ENCODE assay signal across 17 cellular contexts in the genomic region with DNA sequence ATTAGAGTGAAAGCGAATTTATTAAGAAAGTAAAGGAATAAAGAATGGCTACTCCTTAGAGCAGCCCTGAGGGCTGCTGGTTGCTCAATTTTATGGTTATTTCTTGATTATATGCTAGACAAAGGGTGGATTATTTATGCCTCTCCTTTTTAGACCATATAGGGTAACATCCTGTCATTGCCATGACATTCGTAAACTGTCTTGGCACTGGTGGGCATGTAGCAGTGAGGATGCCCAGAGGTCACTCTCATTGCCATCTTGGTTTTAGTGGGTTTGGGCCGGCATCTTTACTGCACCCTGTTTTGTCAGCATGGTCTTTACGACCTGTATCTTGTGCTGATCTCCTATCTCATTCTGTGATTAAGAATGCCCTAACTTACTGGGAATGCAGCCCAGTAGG. TPM values are rescaled to one million over a fixed set of nuclear protein-coding genes. Genes with fewer than 3 reads are reported as not detected.
DNase-seq lines count a peak whose midpoint lies in the region; TF ChIP-seq lines count a peak whose summit lies in the region.
"Had no signal": no experiment of that assay in that cellular context is flagged by ENCODE, and none has a peak within 500 bp of the region (broad histone marks: within the 10 kb centered on the region; RNA-seq: fewer than 3 reads in every experiment).

No MANE protein-coding gene starts in this region.

- H3K36me3 Mint-ChIP-seq in HFFc6 (ENCODE audit: low read depth), result peaks cover 54% of the 10 kb centered on the region
- H3K36me3 Mint-ChIP-seq: CD14-positive monocyte had no signal

- no peak for TF ChIP-seq CTCF in HFFc6 (IDR thresholded peaks at IDR 0.05)

- H3K9me3 Mint-ChIP-seq in HFFc6, result peaks cover 27% of the 10 kb centered on the region
- H3K9me3 Mint-ChIP-seq: CD4-positive, alpha-beta T cell; CD8-positive, alpha-beta memory T cell had no signal

- in situ Hi-C loops in SK-MEL-5 (cut with HindIII; ENCODE audit: low pct_unique_long_range_greater_than_20kb, low sequenced_read_pairs), result no loop called here

- H3K27me3 Mint-ChIP-seq in HFFc6 (ENCODE audit: insufficient read depth), result no peaks in the 10 kb centered on the region; the same call in 1 of the 2 replicates
- H3K27me3 Mint-ChIP-seq: CD4-positive, alpha-beta T cell had no signal

- peaks cover 63% of the 10 kb centered on the region for H3K4me1 Mint-ChIP-seq in HFFc6 (ENCODE audit: low read depth)
- H3K4me1 Mint-ChIP-seq: CD14-positive monocyte had no signal

- H3K4me3 Mint-ChIP-seq in HFFc6, result no peak overlapping the region
- H3K4me3 Mint-ChIP-seq: CD14-positive monocyte; CD4-positive, alpha-beta T cell; CD8-positive, alpha-beta memory T cell had no signal

- DNase-seq in HFFc6, result no peak
- peak; percentile 56 for DNase-seq in M059J (ENCODE audit: low read depth)
- peak; percentile 90 for DNase-seq in SK-MEL-5 (ENCODE audit: low read depth, low spot score)
- DNase-seq in stimulated activated CD4-positive, alpha-beta T cell treated with anti-CD3 and anti-CD28 coated beads, Interleukin-4, amount 100 ng/mL, for 4 hours, result no peak
- no peak for DNase-seq in activated CD8-positive, alpha-beta memory T cell treated with anti-CD3 and anti-CD28 coated beads for 24 hours
- DNase-seq in NK-92 (lab: John Stamatoyannopoulos, UW; ENCODE audit: unreplicated experiment), result no peak
- no peak for DNase-seq in hypothalamus (lab: John Stamatoyannopoulos, UW)
- DNase-seq: 8988T; ACHN; AML-193; BE2C; CD4-positive, alpha-beta T cell; CD8-positive, alpha-beta memory T cell; DMS153; DND-41; H7 had no signal

- H3K27ac Mint-ChIP-seq in HFFc6, result peak overlapping the region; percentile 72
- H3K27ac Mint-ChIP-seq: CD14-positive monocyte; CD4-positive, alpha-beta T cell; CD8-positive, alpha-beta memory T cell had no signal

RNA-seq across cellular contexts. Expression of gene TANC2, which starts 58.2 kb away (rescaled TPM):
- total RNA-seq in HFFc6 (2021; fragmentation: NEBNext Ultra II Directional; extraction: Animal tissue kit (Norgen Biotek cat#: 25700)), result 100 to 1,000 TPM in 1 of 6 experiments, 10 to 100 TPM in 5; 65.7 to 103 (median 73.4) TPM
- 8.3 and 14.0 TPM in 2 replicates for total RNA-seq in M059J (2014; rRNA removed; shearing (Covaris generic))
- total RNA-seq in SK-MEL-5 (2014; rRNA removed; shearing (Covaris generic)), result 35.5 and 35.6 TPM in 2 replicates
- polyA plus RNA-seq in SK-MEL-5 (2015; cell fraction: cytosol; rRNA removed), result 17.7 and 38.9 TPM in 2 replicates
- polyA plus RNA-seq in SK-MEL-5 (2015; cell fraction: nucleus; rRNA removed), result 16.0 and 27.8 TPM in 2 replicates

Comparison
In these comparisons a context has a peak if more than half of its experiments do, and no peak if none do; other contexts are left out.
1. DNase-seq: peak in M059J (single experiment) and SK-MEL-5 (single experiment); none in HFFc6 (single experiment), stimulated activated CD4-positive, alpha-beta T cell treated with anti-CD3 and anti-CD28 coated beads, Interleukin-4, amount 100 ng/mL, for 4 hours (0 of 2), activated CD8-positive, alpha-beta memory T cell treated with anti-CD3 and anti-CD28 coated beads for 24 hours (single experiment), NK-92 (single experiment) and hypothalamus (0 of 51).